In genomic region chr9:97982191-97982718, GRCh38 we compare ENCODE assay signal across 8 cellular contexts. TPM values are rescaled to one million over a fixed set of nuclear protein-coding genes. Genes with fewer than 3 reads are reported as not detected.
DNase-seq lines count a peak whose midpoint lies in the region; ATAC-seq and TF ChIP-seq lines count a peak whose summit lies in the region.

No MANE protein-coding gene starts in this region.

- intact Hi-C loops in CD4-positive, alpha-beta memory T cell (cut with micrococcal nuclease) = loop anchor here (5.0 to 10.0 kb wide), 2 partner anchors 120 to 287 kb away; partner anchors contain the start of gene XPA

- DNase-seq in CD4-positive, alpha-beta memory T cell = no peak
- peak; percentile 48 for DNase-seq in NCI-H2227 treated with DMSO at 0.1 percent for 48 hours (lab: John Stamatoyannopoulos, UW)
- DNase-seq in effector memory CD8-positive, alpha-beta T cell = no peak
- no peak for DNase-seq in neural progenitor cell (ENCODE audit: low spot score)
- no peak for DNase-seq in stimulated activated CD4-positive, alpha-beta T cell treated with anti-CD3 and anti-CD28 coated beads, Interleukin-2, amount 100 ng/mL, for 48 hours
- DNase-seq in AML-193 (lab: John Stamatoyannopoulos, UW) = no peak
- DNase-seq in DMS79 treated with DMSO at 0.1 percent for 48 hours (lab: John Stamatoyannopoulos, UW) = no peak

- TF ChIP-seq CTCF in neural progenitor cell (IDR thresholded peaks at IDR 0.05) = no peak

- peak overlapping the region; percentile 48 for H3K27ac ChIP-seq in CD4-positive, alpha-beta memory T cell (ENCODE audit: low read depth, low read length)
- no peak overlapping the region for H3K27ac ChIP-seq in neural progenitor cell

- no peak for ATAC-seq in effector memory CD8-positive, alpha-beta T cell (replicated peaks)
- no peak for ATAC-seq in GM19455 (IDR thresholded peaks at IDR 0.05; ENCODE audit: unreplicated experiment)

- H3K27me3 ChIP-seq in CD4-positive, alpha-beta memory T cell (ENCODE audit: insufficient read depth, low read length) = no peaks in the 10 kb centered on the region
- H3K27me3 ChIP-seq in neural progenitor cell = peaks cover 84% of the 10 kb centered on the region

- H3K4me3 ChIP-seq in CD4-positive, alpha-beta memory T cell (ENCODE audit: low read length in 2 of 2) = peak overlapping the region; percentile 3 to 67
- peak overlapping the region; percentile 96 for H3K4me3 ChIP-seq in neural progenitor cell

- no peaks in the 10 kb centered on the region for H3K27me3 Mint-ChIP-seq in CD4-positive, alpha-beta memory T cell
- H3K27me3 Mint-ChIP-seq in effector memory CD8-positive, alpha-beta T cell = no peaks in the 10 kb centered on the region
- peaks cover 9% of the 10 kb centered on the region for H3K27me3 Mint-ChIP-seq in neural progenitor cell (ENCODE audit: insufficient read depth, low read depth)

- no peaks in the 10 kb centered on the region for H3K9me3 ChIP-seq in CD4-positive, alpha-beta memory T cell (ENCODE audit: control insufficient read depth in 1 of 2, low read length in 2 of 2)
- H3K9me3 ChIP-seq in neural progenitor cell (ENCODE audit: low read depth) = no peaks in the 10 kb centered on the region

- peak overlapping the region in 5 of 7 donors; percentile 10 to 89 (median 42) for H3K27ac Mint-ChIP-seq in CD4-positive, alpha-beta memory T cell
- H3K27ac Mint-ChIP-seq in effector memory CD8-positive, alpha-beta T cell = peak overlapping the region; percentile 77 to 85
- H3K27ac Mint-ChIP-seq in neural progenitor cell = no peak overlapping the region

- peak overlapping the region; percentile 83 for H3K4me2 ChIP-seq in neural progenitor cell

- peaks cover 31% of the 10 kb centered on the region for H3K4me1 ChIP-seq in CD4-positive, alpha-beta memory T cell (ENCODE audit: insufficient read depth, low read length)
- H3K4me1 ChIP-seq in neural progenitor cell = peaks cover 7% of the 10 kb centered on the region

- POLR2A ChIA-PET in CD4-positive, alpha-beta memory T cell (lab: Charles Lee; ENCODE audit: partially characterized antibody) = interaction anchor here (0.6 to 9.5 kb wide), 21 partner anchors 10 to 349 kb away, joined by 3 to 176 read pairs (median 11); partner anchors contain the start of genes CORO2A, HEMGN, NANS and NCBP1

- H3F3A ChIP-seq in neural progenitor cell (ENCODE audit: low read depth) = peaks cover 18% of the 10 kb centered on the region

- H3K4me1 Mint-ChIP-seq in CD4-positive, alpha-beta memory T cell = peaks cover 12 to 40% (median 25%) of the 10 kb centered on the region in 4 donors
- peaks cover 16 to 28% of the 10 kb centered on the region in 2 donors for H3K4me1 Mint-ChIP-seq in effector memory CD8-positive, alpha-beta T cell (ENCODE audit: low read depth in 2 of 2)
- H3K4me1 Mint-ChIP-seq in neural progenitor cell = peaks cover 40% of the 10 kb centered on the region

- H3K9ac ChIP-seq in neural progenitor cell = no peak overlapping the region

- peak overlapping the region; percentile 93 for H2AFZ ChIP-seq in neural progenitor cell (replicated peaks)

- H3K9me3 Mint-ChIP-seq in CD4-positive, alpha-beta memory T cell = no peaks in the 10 kb centered on the region
- H3K9me3 Mint-ChIP-seq in effector memory CD8-positive, alpha-beta T cell = no peaks in the 10 kb centered on the region
- H3K9me3 Mint-ChIP-seq in neural progenitor cell = no peaks in the 10 kb centered on the region

- CTCF ChIA-PET in CD4-positive, alpha-beta memory T cell (lab: Charles Lee; ENCODE audit: partially characterized antibody) = interaction anchor here (0.8 to 5.6 kb wide), 13 partner anchors 9 to 274 kb away, joined by 3 to 61 read pairs (median 4); partner anchors contain the start of gene TRMO

- H3K36me3 Mint-ChIP-seq in CD4-positive, alpha-beta memory T cell = peaks cover 0 to 3% of the 10 kb centered on the region in 2 donors
- H3K36me3 Mint-ChIP-seq in effector memory CD8-positive, alpha-beta T cell (ENCODE audit: insufficient read depth) = peaks cover 14% of the 10 kb centered on the region
- H3K36me3 Mint-ChIP-seq in neural progenitor cell = peaks cover 7% of the 10 kb centered on the region

- H3K4me3 Mint-ChIP-seq in CD4-positive, alpha-beta memory T cell = peak overlapping the region; percentile 1 to 77 (median 64)
- H3K4me3 Mint-ChIP-seq in effector memory CD8-positive, alpha-beta T cell = peak overlapping the region; percentile 48 to 77
- H3K4me3 Mint-ChIP-seq in neural progenitor cell = peak overlapping the region; percentile 85

- H3K79me2 ChIP-seq in neural progenitor cell (ENCODE audit: low read depth) = peaks cover 40% of the 10 kb centered on the region

- H4K20me1 ChIP-seq in neural progenitor cell (ENCODE audit: low read depth) = peaks cover 35% of the 10 kb centered on the region

- no peaks in the 10 kb centered on the region for H3K36me3 ChIP-seq in CD4-positive, alpha-beta memory T cell (ENCODE audit: insufficient read depth, low read length)
- H3K36me3 ChIP-seq in neural progenitor cell = no peaks in the 10 kb centered on the region

RNA-seq across cellular contexts. Expression of gene ANP32B, which starts 0.9 kb away (rescaled TPM):
- 100 to 1,000 TPM; 164 to 168 TPM for total RNA-seq in CD4-positive, alpha-beta memory T cell
- polyA plus RNA-seq in CD4-positive, alpha-beta memory T cell = 10 to 100 TPM; 70.4 to 92.1 TPM
- 15.1 and 19.6 TPM in 2 replicates for total RNA-seq in neural progenitor cell (ENCODE audit: low replicate concordance)

RNA-seq across cellular contexts. Expression of gene HEMGN, which starts 44.3 kb away (rescaled TPM):
- 1 to 10 TPM; 1.6 to 2.3 TPM for total RNA-seq in CD4-positive, alpha-beta memory T cell
- 1 to 10 TPM; 3.4 to 4.0 TPM for polyA plus RNA-seq in CD4-positive, alpha-beta memory T cell
- not detected in 2 replicates for total RNA-seq in neural progenitor cell (ENCODE audit: low replicate concordance)

RNA-seq across cellular contexts. Expression of gene TRMO, which starts 60.0 kb away (rescaled TPM):
- 10 to 100 TPM; 51.6 to 59.5 TPM for total RNA-seq in CD4-positive, alpha-beta memory T cell
- 10 to 100 TPM; 21.7 to 31.2 TPM for polyA plus RNA-seq in CD4-positive, alpha-beta memory T cell
- total RNA-seq in neural progenitor cell (ENCODE audit: low replicate concordance) = 5.7 and 9.9 TPM in 2 replicates
